18 cellular contexts compared by ENCODE assay signal in genomic region chr7:29620531-29620930, GRCh38. TPM values are rescaled to one million over a fixed set of nuclear protein-coding genes. Genes with fewer than 3 reads are reported as not detected.
DNase-seq lines count a peak whose midpoint lies in the region; ATAC-seq, FAIRE-seq and TF ChIP-seq lines count a peak whose summit lies in the region.
"Had no signal": no experiment of that assay in that cellular context is flagged by ENCODE, and none has a peak within 500 bp of the region (broad histone marks: within the 10 kb centered on the region; RNA-seq: fewer than 3 reads in every experiment).

No MANE protein-coding gene starts in this region.

- FAIRE-seq in H1 (lab: Jason Lieb, UNC) (no peak), HepG2 (lab: Jason Lieb, UNC) (no peak)

- H3K14ac ChIP-seq in H1 (ENCODE audit: insufficient read length) = no peak overlapping the region

- no peak overlapping the region; the same call in 1 of the 2 replicates for H3K18ac ChIP-seq in H1 (ENCODE audit: extremely low read depth, low read length)

- CTCF ChIA-PET in PC-3 (lab: Charles Lee) = interaction anchor here (0.6 to 0.7 kb wide), 2 partner anchors 57 to 58 kb away, joined by 3 to 8 read pairs; no protein-coding TSS in a partner anchor
- CTCF ChIA-PET in H1 (lab: Charles Lee; ENCODE audit: partially characterized antibody) = interaction anchor here (0.5 to 2.3 kb wide), 6 partner anchors 8 to 91 kb away, joined by 3 to 16 read pairs (median 3); no protein-coding TSS in a partner anchor
- CTCF ChIA-PET in HepG2 (lab: Yijun Ruan, JAX; ENCODE audit: low intra/inter-chr PET ratio, low total read pairs) = no interaction called here

- H3K27me3 ChIP-seq in PC-3 (ENCODE audit: low read length) = no peaks in the 10 kb centered on the region
- H3K27me3 ChIP-seq in H1 (replicated peaks in 1 of 4; ENCODE audit: control insufficient read depth in 3 of 4, extremely low read depth in 1 of 4, insufficient read depth in 3 of 4, low read length in 3 of 4) = no peaks in the 10 kb centered on the region
- 0 out of 5 replicates have a peak, but pooled peaks cover 0 to 3% of the 10 kb centered on the region in 2 experiments for H3K27me3 ChIP-seq in HepG2 (ENCODE audit: control insufficient read depth in 1 of 2, insufficient read depth in 2 of 2, low read length in 2 of 2)
- peaks cover 3% of the 10 kb centered on the region for H3K27me3 ChIP-seq in upper lobe of right lung
- H3K27me3 ChIP-seq: MG63 had no signal

- no peak overlapping the region for H2BK120ac ChIP-seq in H1 (replicated peaks; ENCODE audit: low read depth, low read length)

- POLR2A ChIA-PET in PC-3 (lab: Charles Lee; ENCODE audit: unreplicated experiment) (interaction anchor here (0.5 to 0.6 kb wide), 2 partner anchors 15 to 138 kb away, joined by 3 to 4 read pairs; no protein-coding TSS in a partner anchor), H1 (lab: Charles Lee; ENCODE audit: partially characterized antibody) (interaction anchor here (1.3 kb wide), 1 partner anchor 9 kb away, joined by 4 read pairs; no protein-coding TSS in a partner anchor), HepG2 (lab: Yijun Ruan, JAX) (no interaction called here)

- 0 out of 2 replicates have a peak overlapping the region, but pooled peaks have one; percentile 17 for H2AFZ ChIP-seq in PC-3 (ENCODE audit: low read length)
- peak overlapping the region; percentile 80 for H2AFZ ChIP-seq in H1 (ENCODE audit: low read length)
- no peak overlapping the region for H2AFZ ChIP-seq in HepG2 (ENCODE audit: low read length)

- TF ChIP-seq CTCF in PC-3 (conservative IDR thresholded peaks at IDR 0.05; ENCODE audit: low read depth, low read length) (no peak), H1 (IDR thresholded peaks at IDR 0.05; ENCODE audit: control extremely low read depth in 1 of 3, insufficient read depth in 1 of 3, low read depth in 1 of 3, low read length in 3 of 3) (no peak), HepG2 (CRISPR knock-in tag; IDR thresholded peaks at IDR 0.05) (no peak), upper lobe of right lung (IDR thresholded peaks at IDR 0.05) (no peak)

- H3K4me3 ChIP-seq in PC-3 (ENCODE audit: low read length) (no peak overlapping the region), H1 (ENCODE audit: extremely low read depth in 1 of 4, insufficient read depth in 2 of 4, low read depth in 3 of 4, low read length in 4 of 4) (no peak overlapping the region), HepG2 (replicated peaks in 1 of 3; ENCODE audit: insufficient read depth in 1 of 3, low read depth in 2 of 3, low read length in 3 of 3) (no peak overlapping the region), upper lobe of right lung (no peak overlapping the region)
- H3K4me3 ChIP-seq: MG63, SK-N-MC had no signal

- no peaks in the 10 kb centered on the region for H4K20me1 ChIP-seq in PC-3 (ENCODE audit: low read length)
- H4K20me1 ChIP-seq in H1 (replicated peaks in 1 of 2; ENCODE audit: control insufficient read depth in 1 of 2, insufficient read depth in 2 of 2, low read length in 2 of 2) = no peaks in the 10 kb centered on the region
- H4K20me1 ChIP-seq in HepG2 (ENCODE audit: insufficient read depth, low read length) = no peaks in the 10 kb centered on the region

- BruUV-seq in PC-3 (replicated peaks; lab: Mats Ljungman, UMichigan) (no TSS peak), HepG2 (replicated peaks; lab: Mats Ljungman, UMichigan) (no TSS peak)

- no peak overlapping the region for H2AK5ac ChIP-seq in H1 (ENCODE audit: low read depth, low read length)

- TF ChIP-seq RAD21 in H1 (IDR thresholded peaks at IDR 0.05 in 1 of 2, conservative IDR thresholded peaks at IDR 0.05 in 1 of 2; ENCODE audit: low read depth in 2 of 2, low read length in 2 of 2) (no peak), HepG2 (CRISPR knock-in tag; IDR thresholded peaks at IDR 0.05) (no peak)

- H3K27ac ChIP-seq in PC-3 (ENCODE audit: low read length) (no peak overlapping the region), H1 (ENCODE audit: low read depth, low read length) (no peak overlapping the region), HepG2 (ENCODE audit: extremely low read length, insufficient read depth, low read length) (no peak overlapping the region), upper lobe of right lung (no peak overlapping the region)
- H3K27ac ChIP-seq: SK-N-MC had no signal

- peak overlapping the region; percentile 72; the same call in 1 of the 2 replicates for H2BK5ac ChIP-seq in H1 (ENCODE audit: low read depth, low read length)

- H3K9ac ChIP-seq in PC-3 (ENCODE audit: low read length) (no peak overlapping the region), H1 (replicated peaks in 1 of 4; ENCODE audit: extremely low read depth in 1 of 4, low read depth in 3 of 4, low read length in 3 of 4) (no peak overlapping the region), HepG2 (ENCODE audit: insufficient read depth, low read depth, low read length) (no peak overlapping the region)

- H3K79me1 ChIP-seq in H1 (ENCODE audit: low read depth, low read length) = no peaks in the 10 kb centered on the region

- H3K36me3 ChIP-seq in PC-3 (ENCODE audit: low read depth, low read length) (no peaks in the 10 kb centered on the region), H1 (ENCODE audit: control insufficient read depth in 2 of 4, insufficient read depth in 4 of 4, low read length in 3 of 4) (no peaks in the 10 kb centered on the region), HepG2 (replicated peaks in 1 of 2; ENCODE audit: control insufficient read depth in 1 of 2, insufficient read depth in 2 of 2, low read length in 2 of 2) (no peaks in the 10 kb centered on the region), upper lobe of right lung (no peaks in the 10 kb centered on the region)
- H3K36me3 ChIP-seq: MG63 had no signal

- H3K4me1 ChIP-seq in PC-3 (ENCODE audit: insufficient read depth, low read length) (peaks cover 39% of the 10 kb centered on the region), H1 (replicated peaks in 1 of 4; ENCODE audit: control insufficient read depth in 3 of 4, insufficient read depth in 4 of 4, low read length in 3 of 4) (peaks cover 2 to 5% (median 4%) of the 10 kb centered on the region in 4 experiments; a peak in 4 of 7 replicates), HepG2 (ENCODE audit: insufficient read depth, low read length) (no peaks in the 10 kb centered on the region), upper lobe of right lung (no peaks in the 10 kb centered on the region)
- H3K4me1 ChIP-seq: Caco-2 had no signal

- H3K4me2 ChIP-seq in PC-3 (ENCODE audit: low read length) = peak overlapping the region; percentile 13; the same call in 1 of the 2 replicates
- H3K4me2 ChIP-seq in H1 (ENCODE audit: insufficient read depth in 1 of 2, low read depth in 2 of 2, low read length in 2 of 2) = peak overlapping the region in 1 of 2 experiments; percentile 12; a peak in 2 of 4 replicates
- no peak overlapping the region for H3K4me2 ChIP-seq in HepG2 (ENCODE audit: low read depth, low read length)

- ATAC-seq in PC-3 = no peak
- no peak for ATAC-seq in HepG2
- ATAC-seq in upper lobe of right lung = no peak

- peak overlapping the region; percentile 82; the same call in 1 of the 2 replicates for H2BK12ac ChIP-seq in H1 (ENCODE audit: low read depth, low read length)

- DNase-seq in DMS53 treated with DMSO at 0.1 percent for 48 hours (lab: John Stamatoyannopoulos, UW; ENCODE audit: unreplicated experiment) (peak; percentile 14), NCI-H1930 (lab: John Stamatoyannopoulos, UW) (peak; percentile 91 to 92), PC-3 (peak; percentile 7), H1 (ENCODE audit: low read depth in 1 of 2, low spot score in 2 of 2) (no peak), HepG2 (ENCODE audit: low spot score) (no peak), upper lobe of right lung (no peak), HuH-7.5 (ENCODE audit: low spot score) (no peak)
- DNase-seq in stimulated activated naive CD4-positive, alpha-beta T cell treated with Interleukin-2 at 50 U/mL for 16 hours (lab: John Stamatoyannopoulos, UW) = no peak
- DNase-seq: ACHN; Caco-2; DMS79; Karpas-422; MG63; NCI-H1092; NCI-H1694; NK-92 treated with Interleukin-12 subunit alpha and Interleukin-12 subunit beta, amount 100 ng/mL, for 24 hours; OCI-M1 had no signal

- H4K91ac ChIP-seq in H1 (replicated peaks; ENCODE audit: insufficient read length, low read length) = no peak overlapping the region

- H4K5ac ChIP-seq in H1 (ENCODE audit: insufficient read length, low read depth, low read length) = no peak overlapping the region

- WGBS in H1 (ENCODE audit: extremely low coverage in 1 of 2, insufficient coverage in 1 of 2, insufficient read length in 1 of 2, insufficient replicate concordance in 2 of 2, low coverage in 1 of 2, low lambda C conversion rate in 2 of 2, missing lambda C conversion rate in 1 of 2), 2 experiments = 91% methylated on average over 2 of the region's 2 CpGs; no CpG with 5 or more reads in 1 of the 2 experiments
- WGBS in HepG2 (ENCODE audit: low lambda C conversion rate) = 27% methylated on average over 2 of the region's 2 CpGs

- TF ChIP-seq POLR2A in H1 (IDR thresholded peaks at IDR 0.05; ENCODE audit: control extremely low read depth in 1 of 2, low read depth in 2 of 2, low read length in 2 of 2) = no peak
- TF ChIP-seq POLR2A in HepG2 (IDR thresholded peaks at IDR 0.05; ENCODE audit: insufficient read depth in 1 of 2, low read depth in 2 of 2, low read length in 2 of 2) = no peak

- no peak overlapping the region for H2BK15ac ChIP-seq in H1 (ENCODE audit: low read length)

- no peak for TF ChIP-seq EP300 in H1 (IDR thresholded peaks at IDR 0.05; ENCODE audit: borderline replicate concordance in 1 of 2, low read depth in 2 of 2, low read length in 2 of 2)
- no peak for TF ChIP-seq EP300 in HepG2 (IDR thresholded peaks at IDR 0.05; ENCODE audit: low read depth in 2 of 2, low read length in 2 of 2)
- no peak for TF ChIP-seq EP300 in HepG2 (CRISPR knock-in tag; IDR thresholded peaks at IDR 0.05; ENCODE audit: borderline replicate concordance)

- in situ Hi-C loops in HepG2 (cut with HindIII; ENCODE audit: extremely low pct_ligation_motif_present, low pct_unique_long_range_greater_than_20kb) = no loop called here

- H4K8ac ChIP-seq in H1 (ENCODE audit: extremely low read depth, insufficient read depth, low read length) = no peak overlapping the region

- intact Hi-C loops in PC-3 (cut with micrococcal nuclease) = no loop called here
- intact Hi-C loops in HepG2 (cut with micrococcal nuclease; ENCODE audit: unreplicated experiment) = no loop called here
- intact Hi-C loops in upper lobe of right lung (cut with DNase I) = no loop called here

- no peaks in the 10 kb centered on the region for H3K9me3 ChIP-seq in PC-3 (ENCODE audit: low read length)
- no peaks in the 10 kb centered on the region for H3K9me3 ChIP-seq in H1 (ENCODE audit: insufficient read depth in 2 of 2, low read depth in 1 of 2, low read length in 1 of 2)
- H3K9me3 ChIP-seq in HepG2 (ENCODE audit: low read length) = no peaks in the 10 kb centered on the region
- no peaks in the 10 kb centered on the region for H3K9me3 ChIP-seq in upper lobe of right lung
- H3K9me3 ChIP-seq: Caco-2, MG63 had no signal

- no peaks in the 10 kb centered on the region for H3K9me2 ChIP-seq in PC-3 (replicated peaks; ENCODE audit: low read length)

- H3K23me2 ChIP-seq in H1 (ENCODE audit: low read depth, low read length) = no peaks in the 10 kb centered on the region

- H3K79me2 ChIP-seq in PC-3 (ENCODE audit: low read length) (no peaks in the 10 kb centered on the region), H1 (ENCODE audit: control insufficient read depth in 1 of 2, insufficient read depth in 2 of 2, low read length in 2 of 2) (no peaks in the 10 kb centered on the region), HepG2 (ENCODE audit: insufficient read depth, low read length) (no peaks in the 10 kb centered on the region)

- no peak overlapping the region for H3K23ac ChIP-seq in H1 (ENCODE audit: insufficient read length)

- H3F3A ChIP-seq in PC-3 (ENCODE audit: low read length, unreplicated experiment) = peaks cover 5% of the 10 kb centered on the region

- no peak overlapping the region for H3K4ac ChIP-seq in H1 (replicated peaks; ENCODE audit: insufficient read length, low read depth, low read length)

- no peak overlapping the region for H3K56ac ChIP-seq in H1 (replicated peaks; ENCODE audit: insufficient read length, low read depth, low read length)

- no peak overlapping the region for H2BK20ac ChIP-seq in H1 (ENCODE audit: low read length)

RNA-seq across cellular contexts. Expression of gene PRR15, which starts 56.9 kb away (rescaled TPM):
- total RNA-seq in PC-3 (2014; rRNA removed) = 23.4 and 26.6 TPM in 2 replicates
- total RNA-seq in H1 (2021; fragmentation: NEBNext Ultra II Directional; extraction: Animal tissue kit (Norgen Biotek cat#: 25700)) = 7.9 and 10.1 TPM in 2 replicates
- polyA plus RNA-seq in H1 (2011; rRNA removed) = 4.9 and 8.4 TPM in 2 replicates
- 7.1 TPM for polyA plus RNA-seq in H1 (2011; cell fraction: cytosol; rRNA removed)
- polyA plus RNA-seq in H1 (2011; cell fraction: nucleus; rRNA removed) = 5.7 TPM
- 4.4 to 6.0 TPM (median 5.6 TPM) in 4 replicates for polyA plus RNA-seq in H1 (2012, experiment 1 of 2)
- 8.9 TPM for polyA plus RNA-seq in H1 (2012, experiment 2 of 2)
- polyA plus RNA-seq in H1 (2013, experiment 1 of 2) = 7.3 TPM
- polyA plus RNA-seq in H1 (2013, experiment 2 of 2) = 7.7 TPM
- polyA minus RNA-seq in H1 (2011; rRNA and poly(A)+ RNA removed) = 1.9 and 2.2 TPM in 2 replicates
- 4.4 TPM for polyA minus RNA-seq in H1 (2011; cell fraction: cytosol; rRNA and poly(A)+ RNA removed)
- polyA minus RNA-seq in H1 (2011; cell fraction: nucleus; rRNA and poly(A)+ RNA removed) = 4.6 TPM
- total RNA-seq in HepG2 (2016; rRNA removed; fragmentation: Illumina TruSeq; extraction: Trizol) = 6.2 and 7.8 TPM in 2 replicates
- 2.9 and 3.6 TPM in 2 replicates for total RNA-seq in HepG2 (2016; cell fraction: cytosol; rRNA removed; fragmentation: Illumina TruSeq; extraction: Trizol; ENCODE audit: low read depth)
- 4.6 and 9.4 TPM in 2 replicates for total RNA-seq in HepG2 (2016; cell fraction: insoluble cytoplasmic fraction; rRNA removed; fragmentation: Illumina TruSeq; extraction: Trizol)
- 7.8 and 8.3 TPM in 2 replicates for total RNA-seq in HepG2 (2016; cell fraction: membrane; rRNA removed; fragmentation: Illumina TruSeq; extraction: Trizol)
- 7.4 and 7.9 TPM in 2 replicates for total RNA-seq in HepG2 (2016; cell fraction: nucleus; rRNA removed; fragmentation: Illumina TruSeq; extraction: Trizol)
- 2.3 and 3.2 TPM in 2 replicates for polyA plus RNA-seq in HepG2 (2011; rRNA removed)
- polyA plus RNA-seq in HepG2 (2011; cell fraction: cytosol; rRNA removed) = 2.9 and 3.1 TPM in 2 replicates
- 2.3 and 3.0 TPM in 2 replicates for polyA plus RNA-seq in HepG2 (2011; cell fraction: nucleus; rRNA removed)
- 2.8 and 3.6 TPM in 2 replicates for polyA plus RNA-seq in HepG2 (2012)
- 2.1 and 2.9 TPM in 2 replicates for polyA plus RNA-seq in HepG2 (2016; cell fraction: cytosol; fragmentation: Illumina TruSeq; extraction: Trizol; ENCODE audit: low read depth)
- polyA plus RNA-seq in HepG2 (2016; cell fraction: insoluble cytoplasmic fraction; fragmentation: Illumina TruSeq; extraction: Trizol; ENCODE audit: low read depth) = 8.8 and 9.5 TPM in 2 replicates
- polyA plus RNA-seq in HepG2 (2016; cell fraction: membrane; fragmentation: Illumina TruSeq; extraction: Trizol; ENCODE audit: low read depth) = 6.8 and 6.9 TPM in 2 replicates
- polyA plus RNA-seq in HepG2 (2016; cell fraction: nucleus; fragmentation: Illumina TruSeq; extraction: Trizol; ENCODE audit: insufficient read depth, low read depth) = 11.5 and 13.0 TPM in 2 replicates
- 0.19 and 2.5 TPM in 2 replicates for polyA minus RNA-seq in HepG2 (2011; rRNA and poly(A)+ RNA removed; ENCODE audit: low replicate concordance)
- polyA minus RNA-seq in HepG2 (2011; cell fraction: cytosol; rRNA and poly(A)+ RNA removed) = 2.4 and 2.6 TPM in 2 replicates
- polyA minus RNA-seq in HepG2 (2011; cell fraction: nucleus; rRNA and poly(A)+ RNA removed) = 2.4 and 2.8 TPM in 2 replicates
- 2.1 TPM for total RNA-seq in upper lobe of right lung

Comparison
In these comparisons a context has a peak if more than half of its experiments do, and no peak if none do; other contexts are left out.
1. DNase-seq: peak in DMS53 treated with DMSO at 0.1 percent for 48 hours (single experiment), NCI-H1930 (2 of 2) and PC-3 (single experiment); none in H1 (0 of 2), HepG2 (single experiment), upper lobe of right lung (single experiment), HuH-7.5 (single experiment) and stimulated activated naive CD4-positive, alpha-beta T cell treated with Interleukin-2 at 50 U/mL for 16 hours (single experiment).